ENCODE assay signal across 2 cellular contexts in genomic region chr10:75009426-75009825, GRCh38.
TF ChIP-seq lines count a peak whose summit lies in the region.

No MANE protein-coding gene starts in this region.

TF ChIP-seq in IMR-90, 13 proteins besides CTCF, POLR2A, EP300 and RAD21 (continued from another document):
- TF ChIP-seq MAZ (IDR thresholded peaks at IDR 0.05; ENCODE audit: borderline replicate concordance, low read depth, low read length): no peak
TF ChIP-seq in IMR-90: peak in this region for 1.

TF ChIP-seq in GM23338, 12 proteins besides CTCF, POLR2A, EP300 and RAD21 (continued from another document):
- TF ChIP-seq JUNB (IDR thresholded peaks at IDR 0.05; ENCODE audit: unreplicated experiment): no peak
- no peak for TF ChIP-seq ZNF114 (CRISPR knock-in tag; IDR thresholded peaks at IDR 0.05)
- no peak for TF ChIP-seq ZNF462 (CRISPR knock-in tag; IDR thresholded peaks at IDR 0.05)
- no peak for TF ChIP-seq CREB1 (CRISPR knock-in tag; IDR thresholded peaks at IDR 0.05; ENCODE audit: low read depth)
- TF ChIP-seq ETS1 (IDR thresholded peaks at IDR 0.05): no peak
- TF ChIP-seq POLR2AphosphoS5 (IDR thresholded peaks at IDR 0.05; ENCODE audit: low read depth): no peak
- no peak for TF ChIP-seq EZH2 (IDR thresholded peaks at IDR 0.05; ENCODE audit: low read depth, unreplicated experiment)
- no peak for TF ChIP-seq STAT1 (IDR thresholded peaks at IDR 0.05; ENCODE audit: unreplicated experiment)
- no peak for TF ChIP-seq ZNF331 (CRISPR knock-in tag; IDR thresholded peaks at IDR 0.05; ENCODE audit: low read depth)
- no peak for TF ChIP-seq REST (IDR thresholded peaks at IDR 0.05; ENCODE audit: unreplicated experiment)
